Comparison of ENCODE assay signal across 1 cellular context in the genomic region with DNA sequence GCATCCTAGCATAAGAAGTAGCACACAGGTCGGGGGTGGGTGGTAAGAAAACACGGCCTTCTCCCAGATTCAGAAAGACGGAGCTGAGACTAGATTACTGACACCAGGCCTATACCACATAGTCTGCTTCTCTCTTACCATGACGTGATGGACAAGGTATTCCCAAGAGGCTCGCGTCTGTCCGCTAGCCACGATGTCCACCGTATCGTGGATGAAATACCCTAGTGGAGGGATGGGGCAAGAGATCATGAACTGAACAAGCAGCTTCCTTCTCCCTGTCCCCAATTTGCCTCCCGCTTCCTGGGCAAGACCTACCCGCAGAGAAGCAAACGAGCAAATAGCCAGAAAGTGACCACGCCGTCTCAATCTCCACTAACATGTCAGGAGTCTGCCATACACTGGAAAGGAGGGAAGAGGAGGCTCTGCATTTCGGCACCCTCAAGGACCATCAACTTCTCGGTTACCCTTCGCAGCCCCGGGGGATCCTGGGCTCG.
TF ChIP-seq lines count a peak whose summit lies in the region.

No MANE protein-coding gene starts in this region.

TF ChIP-seq in HCT116, 20 proteins besides CTCF, POLR2A, EP300 and RAD21 (continued from another document):
- TF ChIP-seq ATF3 (IDR thresholded peaks at IDR 0.05) = no peak
- no peak for TF ChIP-seq EZH2 (IDR thresholded peaks at IDR 0.05)
- TF ChIP-seq CEBPB (IDR thresholded peaks at IDR 0.05; ENCODE audit: low read depth) = no peak
- TF ChIP-seq ZFX (IDR thresholded peaks at IDR 0.05) = no peak
- TF ChIP-seq EZH2phosphoT487 (IDR thresholded peaks at IDR 0.05; ENCODE audit: borderline replicate concordance) = no peak
- peak; percentile 85 for TF ChIP-seq POLR2AphosphoS5 (IDR thresholded peaks at IDR 0.05; ENCODE audit: low read depth, low read length)
